Comparison of ENCODE assay signal across 20 cellular contexts in the genomic region with DNA sequence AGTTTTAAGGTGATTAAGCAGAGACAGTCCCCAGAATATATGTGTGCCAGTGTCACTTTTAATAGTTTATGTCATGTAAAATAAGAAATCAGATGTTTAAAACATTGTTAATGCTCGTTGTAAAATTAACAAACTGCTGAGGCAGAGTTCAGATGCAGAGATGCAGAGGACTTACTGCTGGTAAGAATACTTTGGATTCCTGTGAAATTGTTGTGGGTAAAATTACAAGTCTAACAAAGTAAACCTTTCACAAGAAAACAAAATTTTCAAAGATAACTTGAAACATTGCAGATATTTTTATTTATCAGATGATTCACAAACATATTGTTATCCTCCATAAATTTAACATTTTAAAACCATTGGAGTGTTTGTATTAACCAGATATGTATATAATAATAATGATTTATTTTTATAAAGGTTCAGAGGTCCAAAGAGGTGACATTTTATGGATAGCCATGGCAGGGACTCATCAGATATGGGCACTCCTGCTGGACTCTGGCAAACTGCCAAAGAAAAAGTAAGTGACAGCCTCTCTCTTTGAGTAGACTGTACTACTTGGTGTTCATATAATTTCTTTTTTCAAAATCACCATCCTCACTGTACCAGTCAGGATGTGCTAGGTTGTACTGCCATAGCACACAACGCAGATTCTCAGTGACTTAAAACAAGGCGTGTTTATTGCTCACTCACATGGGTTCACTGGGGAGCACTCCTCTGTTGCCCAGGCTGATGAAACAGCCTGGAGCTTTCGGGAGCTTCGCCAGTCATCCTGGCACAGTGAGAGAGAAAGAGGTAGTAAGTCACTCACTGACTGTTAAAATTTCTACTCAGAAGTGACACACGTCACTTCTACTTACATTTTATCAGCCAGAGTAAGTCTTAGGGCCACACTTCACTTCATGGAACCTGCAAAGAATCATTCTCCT. TPM values are rescaled to one million over a fixed set of nuclear protein-coding genes. Genes with fewer than 3 reads are reported as not detected.
A peak's percentile ranks its signal among the peaks of the same experiment; 100 is the strongest.
DNase-seq lines count a peak whose midpoint lies in the region; ATAC-seq and TF ChIP-seq lines count a peak whose summit lies in the region.
"Had no signal": no experiment of that assay in that cellular context is flagged by ENCODE, and none has a peak within 500 bp of the region (broad histone marks: within the 10 kb centered on the region; RNA-seq: fewer than 3 reads in every experiment).

No MANE protein-coding gene starts in this region.

- CTCF ChIA-PET in HEK293 (lab: Yijun Ruan, JAX) = interaction anchor here (0.8 kb wide), 1 partner anchor 12 kb away, joined by 3 read pairs; no protein-coding TSS in a partner anchor
- CTCF ChIA-PET in activated CD4-positive, alpha-beta T cell treated with anti-CD3 and anti-CD28 coated beads, Interleukin-2, amount 10 ng/mL, durations not matched to agents 7 days and 5 days (lab: Charles Lee) = interaction anchor here (1.3 kb wide), 2 partner anchors 25 to 125 kb away, joined by 3 to 4 read pairs; no protein-coding TSS in a partner anchor
- CTCF ChIA-PET in naive thymus-derived CD4-positive, alpha-beta T cell (lab: Charles Lee) = no interaction called here

- no peak overlapping the region for H3K27ac Mint-ChIP-seq in activated CD4-positive, alpha-beta T cell treated with anti-CD3 and anti-CD28 coated beads, Interleukin-2, amount 10 ng/mL, durations not matched to agents 7 days and 5 days
- H3K27ac Mint-ChIP-seq in naive thymus-derived CD4-positive, alpha-beta T cell = no peak overlapping the region
- H3K27ac Mint-ChIP-seq: activated CD8-positive, alpha-beta T cell treated with anti-CD3 and anti-CD28 coated beads for 36 hours; activated T-helper 2 cell treated with anti-CD3 and anti-CD28 coated beads, Interferon-gamma antibody, Interleukin-2, Interleukin-4, amounts not matched to agents 10 μg/mL and 5 μg/mL and 100 μg/mL, durations not matched to agents 14 hours and 24 hours and 36 hours; immature natural killer cell; progenitor cell of endocrine pancreas had no signal

- no peak overlapping the region for H3K4me3 Mint-ChIP-seq in activated CD4-positive, alpha-beta T cell treated with anti-CD3 and anti-CD28 coated beads, Interleukin-2, amount 10 ng/mL, durations not matched to agents 7 days and 5 days
- H3K4me3 Mint-ChIP-seq in naive thymus-derived CD4-positive, alpha-beta T cell = no peak overlapping the region
- H3K4me3 Mint-ChIP-seq: activated CD8-positive, alpha-beta T cell treated with anti-CD3 and anti-CD28 coated beads for 36 hours; immature natural killer cell had no signal

- TF ChIP-seq CTCF in HEK293 (tag by site-specific recombination; IDR thresholded peaks at IDR 0.05) (no peak), left ventricle myocardium inferior (IDR thresholded peaks at IDR 0.05; ENCODE audit: borderline replicate concordance) (no peak), vagina (IDR thresholded peaks at IDR 0.05) (no peak)

- H3K4me3 ChIP-seq in HEK293 (ENCODE audit: low read depth, low read length) (no peak overlapping the region), left ventricle myocardium inferior (no peak overlapping the region), vagina (no peak overlapping the region)
- H3K4me3 ChIP-seq in naive thymus-derived CD4-positive, alpha-beta T cell (ENCODE audit: low read length) = no peak overlapping the region
- H3K4me3 ChIP-seq: ascending aorta, gastrocnemius medialis, thoracic aorta had no signal

- H3K27ac ChIP-seq in HEK293 (ENCODE audit: extremely low read depth, low read depth, low read length) = no peak overlapping the region
- H3K27ac ChIP-seq in left ventricle myocardium inferior (replicated peaks) = peak overlapping the region; percentile 63
- no peak overlapping the region for H3K27ac ChIP-seq in vagina
- H3K27ac ChIP-seq in naive thymus-derived CD4-positive, alpha-beta T cell (ENCODE audit: low read depth, low read length) = no peak overlapping the region
- H3K27ac ChIP-seq: ascending aorta, gastrocnemius medialis, thoracic aorta had no signal

- POLR2A ChIA-PET in HEK293 (lab: Yijun Ruan, JAX) = no interaction called here
- POLR2A ChIA-PET in activated CD4-positive, alpha-beta T cell treated with anti-CD3 and anti-CD28 coated beads, Interleukin-2, amount 10 ng/mL, durations not matched to agents 7 days and 5 days (lab: Charles Lee) = no interaction called here
- POLR2A ChIA-PET in naive thymus-derived CD4-positive, alpha-beta T cell (lab: Charles Lee) = no interaction called here

- no peak for ATAC-seq in naive thymus-derived CD4-positive, alpha-beta T cell
- ATAC-seq: activated CD8-positive, alpha-beta T cell treated with anti-CD3 and anti-CD28 coated beads for 36 hours; gastrocnemius medialis had no signal

- H3K27me3 ChIP-seq in left ventricle myocardium inferior (ENCODE audit: low read depth) = no peaks in the 10 kb centered on the region
- no peaks in the 10 kb centered on the region for H3K27me3 ChIP-seq in vagina
- no peaks in the 10 kb centered on the region for H3K27me3 ChIP-seq in naive thymus-derived CD4-positive, alpha-beta T cell (ENCODE audit: control insufficient read depth in 2 of 2, insufficient read depth in 2 of 2, low read length in 2 of 2)
- H3K27me3 ChIP-seq: ascending aorta, gastrocnemius medialis had no signal

- H3K36me3 Mint-ChIP-seq in activated CD4-positive, alpha-beta T cell treated with anti-CD3 and anti-CD28 coated beads, Interleukin-2, amount 10 ng/mL, durations not matched to agents 7 days and 5 days (ENCODE audit: low read depth) = peaks cover 13% of the 10 kb centered on the region
- H3K36me3 Mint-ChIP-seq in naive thymus-derived CD4-positive, alpha-beta T cell = peaks cover 8 to 47% (median 38%) of the 10 kb centered on the region in 5 donors

- no peaks in the 10 kb centered on the region for H3K9me3 ChIP-seq in HEK293 (ENCODE audit: control insufficient read depth, insufficient read depth, low read depth, low read length)
- no peaks in the 10 kb centered on the region for H3K9me3 ChIP-seq in left ventricle myocardium inferior (replicated peaks)
- H3K9me3 ChIP-seq in vagina = no peaks in the 10 kb centered on the region
- H3K9me3 ChIP-seq in naive thymus-derived CD4-positive, alpha-beta T cell (ENCODE audit: control insufficient read depth in 2 of 3, low read length in 3 of 3) = no peaks in the 10 kb centered on the region
- H3K9me3 ChIP-seq: ascending aorta, gastrocnemius medialis, thoracic aorta had no signal

- no peaks in the 10 kb centered on the region for H3K4me1 Mint-ChIP-seq in activated CD4-positive, alpha-beta T cell treated with anti-CD3 and anti-CD28 coated beads, Interleukin-2, amount 10 ng/mL, durations not matched to agents 7 days and 5 days
- peaks cover 0 to 4% (median 0%) of the 10 kb centered on the region in 7 donors for H3K4me1 Mint-ChIP-seq in naive thymus-derived CD4-positive, alpha-beta T cell
- H3K4me1 Mint-ChIP-seq: immature natural killer cell had no signal

- no peaks in the 10 kb centered on the region for H3K9me3 Mint-ChIP-seq in activated CD4-positive, alpha-beta T cell treated with anti-CD3 and anti-CD28 coated beads, Interleukin-2, amount 10 ng/mL, durations not matched to agents 7 days and 5 days
- H3K9me3 Mint-ChIP-seq in naive thymus-derived CD4-positive, alpha-beta T cell = peaks cover 0 to 6% (median 1%) of the 10 kb centered on the region in 11 donors
- H3K9me3 Mint-ChIP-seq: activated T-helper 2 cell treated with anti-CD3 and anti-CD28 coated beads, Interferon-gamma antibody, Interleukin-2, Interleukin-4, amounts not matched to agents 10 μg/mL and 5 μg/mL and 100 μg/mL, durations not matched to agents 14 hours and 24 hours and 36 hours; immature natural killer cell had no signal

- no peak for TF ChIP-seq POLR2A in vagina (IDR thresholded peaks at IDR 0.05)

- DNase-seq in A172 (ENCODE audit: low spot score) (peak; percentile 8), astrocyte of the hippocampus (ENCODE audit: low read depth, low spot score) (peak; percentile 48), left ventricle myocardium inferior (peak; percentile 44), HCEC 1CT (no peak), vagina (ENCODE audit: extremely low spot score in 2 of 2) (no peak)
- no peak for DNase-seq in activated CD4-positive, alpha-beta T cell treated with anti-CD3 and anti-CD28 coated beads, Interleukin-2, amount 10 ng/mL, durations not matched to agents 7 days and 5 days
- no peak for DNase-seq in naive thymus-derived CD4-positive, alpha-beta T cell
- DNase-seq: activated CD8-positive, alpha-beta T cell treated with anti-CD3 and anti-CD28 coated beads for 36 hours; DMS153; effector CD8-positive, alpha-beta T cell; gastrocnemius medialis; immature natural killer cell; NCI-H1694 treated with DMSO at 0.1 percent for 48 hours; NCI-H774; SHP77 had no signal

- H3K4me1 ChIP-seq in HEK293 (ENCODE audit: control insufficient read depth, insufficient read depth, low read length) = peaks cover 2% of the 10 kb centered on the region; the same call in 1 of the 2 replicates
- H3K4me1 ChIP-seq in left ventricle myocardium inferior = peaks cover 58% of the 10 kb centered on the region
- no peaks in the 10 kb centered on the region for H3K4me1 ChIP-seq in vagina
- H3K4me1 ChIP-seq in naive thymus-derived CD4-positive, alpha-beta T cell (ENCODE audit: control insufficient read depth in 2 of 2, insufficient read depth in 2 of 2, low read length in 2 of 2) = no peaks in the 10 kb centered on the region

- H3K27me3 Mint-ChIP-seq in activated CD4-positive, alpha-beta T cell treated with anti-CD3 and anti-CD28 coated beads, Interleukin-2, amount 10 ng/mL, durations not matched to agents 7 days and 5 days = no peaks in the 10 kb centered on the region
- H3K27me3 Mint-ChIP-seq in naive thymus-derived CD4-positive, alpha-beta T cell = no peaks in the 10 kb centered on the region
- H3K27me3 Mint-ChIP-seq: activated CD8-positive, alpha-beta T cell treated with anti-CD3 and anti-CD28 coated beads for 36 hours; progenitor cell of endocrine pancreas had no signal

- intact Hi-C loops in left ventricle myocardium inferior (cut with micrococcal nuclease) (no loop called here), vagina (cut with DNase I) (no loop called here)
- intact Hi-C loops in naive thymus-derived CD4-positive, alpha-beta T cell (cut with micrococcal nuclease) = no loop called here

- H3K36me3 ChIP-seq in HEK293 (ENCODE audit: control insufficient read depth in 2 of 2, insufficient read depth in 1 of 2, low read length in 2 of 2) (peaks cover 13 to 20% of the 10 kb centered on the region in 2 experiments; a peak in 2 of 3 replicates), left ventricle myocardium inferior (peaks cover 31% of the 10 kb centered on the region), vagina (peaks cover 0 to 9% of the 10 kb centered on the region in 2 donors)
- H3K36me3 ChIP-seq in naive thymus-derived CD4-positive, alpha-beta T cell (ENCODE audit: control insufficient read depth in 2 of 3, insufficient read depth in 3 of 3, low read length in 3 of 3) = peaks cover 0 to 23% (median 0%) of the 10 kb centered on the region in 3 experiments

RNA-seq across cellular contexts. Expression of gene NHLRC2, which starts 43.5 kb away (rescaled TPM):
- total RNA-seq in A172 (2014; rRNA removed; shearing (Covaris generic)) = 23.7 and 29.1 TPM in 2 replicates
- total RNA-seq in left ventricle myocardium inferior = 50.1 TPM
- total RNA-seq in vagina = 16.7 TPM
- total RNA-seq in activated CD4-positive, alpha-beta T cell treated with anti-CD3 and anti-CD28 coated beads, Interleukin-2, amount 10 ng/mL, durations not matched to agents 7 days and 5 days = 10 to 100 TPM; 21.4 to 23.7 TPM
- total RNA-seq in naive thymus-derived CD4-positive, alpha-beta T cell = 10 to 100 TPM; 10.3 to 25.9 (median 20.5) TPM
- 1 to 10 TPM; 4.2 to 6.9 TPM for polyA plus RNA-seq in naive thymus-derived CD4-positive, alpha-beta T cell

RNA-seq across cellular contexts. Expression of gene DCLRE1A, which starts 44.1 kb away (rescaled TPM):
- 16.4 and 18.1 TPM in 2 replicates for total RNA-seq in A172 (2014; rRNA removed; shearing (Covaris generic))
- total RNA-seq in left ventricle myocardium inferior (5.1 TPM), vagina (3.9 TPM)
- total RNA-seq in activated CD4-positive, alpha-beta T cell treated with anti-CD3 and anti-CD28 coated beads, Interleukin-2, amount 10 ng/mL, durations not matched to agents 7 days and 5 days = 10 to 100 TPM; 12.7 to 13.9 TPM
- total RNA-seq in naive thymus-derived CD4-positive, alpha-beta T cell = 10 to 100 TPM in 1 of 5 experiments, 1 to 10 TPM in 4; 1.5 to 12.9 (median 4.3) TPM
- polyA plus RNA-seq in naive thymus-derived CD4-positive, alpha-beta T cell = 1 to 10 TPM; 2.1 to 3.8 TPM

Comparison
In these comparisons a context has a peak if more than half of its experiments do, and no peak if none do; other contexts are left out.
1. DNase-seq: peak in A172 (single experiment), astrocyte of the hippocampus (single experiment) and left ventricle myocardium inferior (single experiment); none in HCEC 1CT (single experiment), vagina (0 of 2), activated CD4-positive, alpha-beta T cell treated with anti-CD3 and anti-CD28 coated beads, Interleukin-2, amount 10 ng/mL, durations not matched to agents 7 days and 5 days (single experiment) and naive thymus-derived CD4-positive, alpha-beta T cell (0 of 9).